8 cellular contexts compared by ENCODE assay signal in genomic region chr18:47175283-47175894, GRCh38. TPM values are rescaled to one million over a fixed set of nuclear protein-coding genes. Genes with fewer than 3 reads are reported as not detected.
DNase-seq lines count a peak whose midpoint lies in the region; ATAC-seq and TF ChIP-seq lines count a peak whose summit lies in the region.

No MANE protein-coding gene starts in this region.

- peak overlapping the region; percentile 84 to 89 (median 86) for H3K27ac ChIP-seq in transverse colon

- DNase-seq in GM12864 (ENCODE audit: low read depth) (no peak), transverse colon (peak; percentile 11), NCI-H1048 (lab: John Stamatoyannopoulos, UW) (no peak), GM19240 (ENCODE audit: insufficient read length, low spot score) (no peak)
- no peak for DNase-seq in activated CD8-positive, alpha-beta T cell treated with anti-CD3 and anti-CD28 coated beads, Interleukin-2, amount 10 ng/mL, durations not matched to agents 7 days and 5 days
- no peak for DNase-seq in activated CD4-positive, CD25-positive, alpha-beta regulatory T cell treated with anti-CD3 and anti-CD28 coated beads, Interleukin-2, amount 50 U/mL, for 72 hours

- intact Hi-C loops in transverse colon (cut with DNase I; ENCODE audit: low total_unique reads) = no loop called here

- TF ChIP-seq POLR2A in transverse colon (IDR thresholded peaks at IDR 0.05) = no peak

- 2 to 12% methylated on average over 7 to 24 of the region's 24 CpGs for WGBS in transverse colon (ENCODE audit: low coverage in 1 of 2), 2 donors

- no peaks in the 10 kb centered on the region for H3K36me3 ChIP-seq in transverse colon

- H3K9me3 ChIP-seq in iPS-18c (ENCODE audit: control insufficient read depth, insufficient read depth, low read length) (no peaks in the 10 kb centered on the region), transverse colon (no peaks in the 10 kb centered on the region)

- H3K4me1 Mint-ChIP-seq in activated CD8-positive, alpha-beta T cell treated with anti-CD3 and anti-CD28 coated beads, Interleukin-2, amount 10 ng/mL, durations not matched to agents 7 days and 5 days (ENCODE audit: low read depth) = peaks cover 2% of the 10 kb centered on the region

- peak overlapping the region; percentile 70 for H3K27ac Mint-ChIP-seq in activated CD8-positive, alpha-beta T cell treated with anti-CD3 and anti-CD28 coated beads, Interleukin-2, amount 10 ng/mL, durations not matched to agents 7 days and 5 days

- H3K36me3 Mint-ChIP-seq in activated CD8-positive, alpha-beta T cell treated with anti-CD3 and anti-CD28 coated beads, Interleukin-2, amount 10 ng/mL, durations not matched to agents 7 days and 5 days (ENCODE audit: low read depth) = no peaks in the 10 kb centered on the region

- TF ChIP-seq CTCF in GM12864 (IDR thresholded peaks at IDR 0.05; ENCODE audit: low read depth, low read length, missing control alignments) (no peak), transverse colon (IDR thresholded peaks at IDR 0.05) (no peak)

- no peak for TF ChIP-seq EP300 in transverse colon (IDR thresholded peaks at IDR 0.05; ENCODE audit: low read depth)

- no peaks in the 10 kb centered on the region for H3K27me3 ChIP-seq in transverse colon

- H3K4me3 ChIP-seq in GM12864 (ENCODE audit: low read depth, low read length) (peak overlapping the region; percentile 69), iPS-18c (ENCODE audit: insufficient read depth, low read depth, low read length) (peak overlapping the region; percentile 96), transverse colon (peak overlapping the region; percentile 56 to 86 (median 80))

- CTCF ChIA-PET in activated CD8-positive, alpha-beta T cell treated with anti-CD3 and anti-CD28 coated beads, Interleukin-2, amount 10 ng/mL, durations not matched to agents 7 days and 5 days (lab: Charles Lee) = interaction anchor here (1.2 kb wide), 1 partner anchor 10 kb away, joined by 4 read pairs; no protein-coding TSS in a partner anchor

- no peaks in the 10 kb centered on the region for H3K9me3 Mint-ChIP-seq in activated CD8-positive, alpha-beta T cell treated with anti-CD3 and anti-CD28 coated beads, Interleukin-2, amount 10 ng/mL, durations not matched to agents 7 days and 5 days (ENCODE audit: insufficient read depth)

- H3K4me3 Mint-ChIP-seq in activated CD8-positive, alpha-beta T cell treated with anti-CD3 and anti-CD28 coated beads, Interleukin-2, amount 10 ng/mL, durations not matched to agents 7 days and 5 days = no peak overlapping the region

- peaks cover 6 to 27% (median 16%) of the 10 kb centered on the region in 4 donors for H3K4me1 ChIP-seq in transverse colon

- ATAC-seq in HG02943 (IDR thresholded peaks at IDR 0.05; ENCODE audit: low read depth, unreplicated experiment) = peak; percentile 25
- peak; percentile 14 for ATAC-seq in activated CD8-positive, alpha-beta T cell treated with anti-CD3 and anti-CD28 coated beads, Interleukin-2, amount 10 ng/mL, durations not matched to agents 7 days and 5 days

- H3K27me3 Mint-ChIP-seq in activated CD8-positive, alpha-beta T cell treated with anti-CD3 and anti-CD28 coated beads, Interleukin-2, amount 10 ng/mL, durations not matched to agents 7 days and 5 days (ENCODE audit: low read depth) = no peaks in the 10 kb centered on the region

- in situ Hi-C loops in transverse colon (cut with MboI; ENCODE audit: low pct_ligation_motif_present in 1 of 4, low pct_unique_long_range_greater_than_20kb in 1 of 4, low sequenced_read_pairs in 3 of 4) = no loop called here

- POLR2A ChIA-PET in activated CD8-positive, alpha-beta T cell treated with anti-CD3 and anti-CD28 coated beads, Interleukin-2, amount 10 ng/mL, durations not matched to agents 7 days and 5 days (lab: Charles Lee) = no interaction called here

RNA-seq across cellular contexts. Expression of gene IER3IP1, which starts 0.8 kb away (rescaled TPM):
- total RNA-seq in activated CD8-positive, alpha-beta T cell treated with anti-CD3 and anti-CD28 coated beads, Interleukin-2, amount 10 ng/mL, durations not matched to agents 7 days and 5 days = 10 to 100 TPM; 11.7 to 12.4 TPM
- total RNA-seq in transverse colon = 10 to 100 TPM in 1 of 4 donors, 1 to 10 TPM in 3; 2.2 to 11.6 (median 5.8) TPM

RNA-seq across cellular contexts. Expression of gene HDHD2, which starts 25.1 kb away (rescaled TPM):
- 10 to 100 TPM; 31.9 to 38.3 TPM for total RNA-seq in activated CD8-positive, alpha-beta T cell treated with anti-CD3 and anti-CD28 coated beads, Interleukin-2, amount 10 ng/mL, durations not matched to agents 7 days and 5 days
- 10 to 100 TPM; 14.2 to 63.3 (median 30.3) TPM for total RNA-seq in transverse colon
